13 cellular contexts compared by ENCODE assay signal in the genomic region with DNA sequence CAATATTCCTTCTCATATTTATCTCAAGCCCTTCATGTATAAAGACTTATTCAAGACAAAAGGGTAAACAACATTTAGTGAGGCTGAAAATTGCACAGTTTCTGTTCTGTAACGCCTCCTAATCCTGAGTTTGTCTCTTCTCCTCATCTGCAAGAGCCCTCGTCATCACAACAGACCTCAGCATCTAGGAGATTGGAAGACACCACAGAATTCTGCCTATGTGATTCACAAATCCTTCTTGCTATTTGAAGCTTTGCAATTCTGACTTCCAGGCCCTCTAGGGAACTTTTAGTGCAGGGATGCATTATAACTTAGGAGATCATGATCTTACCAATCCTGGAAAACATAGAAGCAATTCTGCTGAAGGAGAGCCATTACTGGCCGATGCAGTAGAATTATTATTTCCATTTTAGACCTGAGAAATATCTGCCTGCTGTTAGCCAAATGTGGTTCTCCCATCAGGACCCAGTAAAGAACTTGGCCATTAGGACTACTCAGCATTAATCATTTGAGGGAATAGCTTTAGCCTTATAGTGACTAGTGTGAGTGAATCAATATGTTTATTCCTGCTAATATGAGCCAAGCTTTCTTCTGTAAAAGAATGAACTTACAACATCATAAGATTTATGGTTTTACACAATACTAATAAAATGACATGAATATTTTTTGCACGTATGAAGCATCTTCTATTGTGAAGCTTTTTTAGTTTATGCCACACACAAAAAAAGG.
"Had no signal": no experiment of that assay in that cellular context is flagged by ENCODE, and none has a peak within 500 bp of the region (broad histone marks: within the 10 kb centered on the region; RNA-seq: fewer than 3 reads in every experiment).

No MANE protein-coding gene starts in this region.

- DNase-seq: activated CD4-positive, alpha-beta memory T cell treated with anti-CD3 and anti-CD28 coated beads for 36 hours; activated CD4-positive, alpha-beta T cell treated with anti-CD3 and anti-CD28 coated beads for 1 hour; activated gamma-delta T cell; activated naive CD8-positive, alpha-beta T cell treated with anti-CD3 and anti-CD28 coated beads for 36 hours; activated T-cell treated with anti-CD3 and anti-CD28 coated beads, Interleukin-2, amount 50 U/mL, for 48 hours; aorta; ovary; stimulated activated CD4-positive, alpha-beta T cell treated with anti-CD3 and anti-CD28 coated beads, Interleukin-15, amount 100 ng/mL, for 24 hours; stimulated activated CD4-positive, alpha-beta T cell treated with anti-CD3 and anti-CD28 coated beads, Interleukin-4, amount 100 ng/mL, for 24 hours; uterus had no signal

- H3K9me3 ChIP-seq: breast epithelium, esophagus muscularis mucosa, ovary, uterus had no signal

- H3K4me1 ChIP-seq: breast epithelium, esophagus muscularis mucosa, neural progenitor cell, uterus had no signal

- H2AFZ ChIP-seq: neural progenitor cell had no signal

- H3K27ac ChIP-seq: breast epithelium, esophagus muscularis mucosa, neural progenitor cell, ovary, uterus had no signal

- H3K27me3 ChIP-seq: breast epithelium, esophagus muscularis mucosa, neural progenitor cell, ovary, uterus had no signal

- H3K4me3 ChIP-seq: breast epithelium, esophagus muscularis mucosa, neural progenitor cell, ovary, uterus had no signal

- H3K9ac ChIP-seq: neural progenitor cell had no signal

- H3K4me2 ChIP-seq: neural progenitor cell had no signal

- H3K36me3 ChIP-seq: breast epithelium, esophagus muscularis mucosa, neural progenitor cell, ovary, uterus had no signal
